In genomic region chr20:23622839-23623343, GRCh38 we compare ENCODE assay signal across 9 cellular contexts. TPM values are rescaled to one million over a fixed set of nuclear protein-coding genes. Genes with fewer than 3 reads are reported as not detected.
DNase-seq lines count a peak whose midpoint lies in the region.
"Had no signal": no experiment of that assay in that cellular context is flagged by ENCODE, and none has a peak within 500 bp of the region (broad histone marks: within the 10 kb centered on the region; RNA-seq: fewer than 3 reads in every experiment).

No MANE protein-coding gene starts in this region.

- no peak overlapping the region for H3K23ac ChIP-seq in trophoblast cell (ENCODE audit: low read length)

- no peak overlapping the region for H2AK5ac ChIP-seq in trophoblast cell (ENCODE audit: low read length)

- H4K8ac ChIP-seq in trophoblast cell (ENCODE audit: low read depth, low read length): no peak overlapping the region

- H3K18ac ChIP-seq in trophoblast cell (ENCODE audit: low read length): no peak overlapping the region

- H2BK12ac ChIP-seq in trophoblast cell (ENCODE audit: low read length): no peak overlapping the region

- H3K14ac ChIP-seq in trophoblast cell (ENCODE audit: low read length): no peak overlapping the region

- no peaks in the 10 kb centered on the region for H3K36me3 ChIP-seq in BLaER1 treated with 17β-estradiol and CSF1 and Interleukin-3, amounts not matched to agents 10 nM and 100 nM
- H3K36me3 ChIP-seq in trophoblast cell (ENCODE audit: control insufficient read depth in 1 of 2, insufficient read depth in 2 of 2, low read length in 2 of 2): no peaks in the 10 kb centered on the region

- WGBS in trophoblast cell (ENCODE audit: extremely low coverage, insufficient coverage, insufficient read length): no CpG with 5 or more reads among the region's 4 CpGs

- H3K4ac ChIP-seq in trophoblast cell (ENCODE audit: low read depth, low read length): no peak overlapping the region

- H3K9ac ChIP-seq in BLaER1 treated with 17β-estradiol and CSF1 and Interleukin-3, amounts not matched to agents 10 nM and 100 nM: peak overlapping the region; percentile 4 to 78 (median 62); a peak in 19 of 22 replicates
- no peak overlapping the region for H3K9ac ChIP-seq in trophoblast cell (ENCODE audit: low read length)

- no peaks in the 10 kb centered on the region for H4K20me1 ChIP-seq in BLaER1 treated with 17β-estradiol and CSF1 and Interleukin-3, amounts not matched to agents 10 nM and 100 nM

- H3K27me3 ChIP-seq in BLaER1 treated with 17β-estradiol and CSF1 and Interleukin-3, amounts not matched to agents 10 nM and 100 nM: no peaks in the 10 kb centered on the region
- H3K27me3 ChIP-seq in trophoblast cell (ENCODE audit: insufficient read depth, low read length): no peaks in the 10 kb centered on the region

- no peak overlapping the region for H2AFZ ChIP-seq in trophoblast cell (ENCODE audit: insufficient read depth, low read length, poor library complexity)

- H3K79me2 ChIP-seq in trophoblast cell (ENCODE audit: control insufficient read depth, insufficient read depth, low read length, poor library complexity): no peaks in the 10 kb centered on the region

- H3K27ac ChIP-seq in BLaER1 treated with 17β-estradiol and CSF1 and Interleukin-3, amounts not matched to agents 10 nM and 100 nM: peak overlapping the region; percentile 25 to 86 (median 70); a peak in 20 of 22 replicates
- no peak overlapping the region for H3K27ac ChIP-seq in trophoblast cell (ENCODE audit: low read depth, low read length)

- no peaks in the 10 kb centered on the region for H3K79me1 ChIP-seq in trophoblast cell (ENCODE audit: low read length)

- H4K12ac ChIP-seq in trophoblast cell (ENCODE audit: low read depth, low read length): no peak overlapping the region

- peaks cover 0 to 16% (median 0%) of the 10 kb centered on the region in 11 experiments; a peak in 6 of 22 replicates for H3K9me3 ChIP-seq in BLaER1 treated with 17β-estradiol and CSF1 and Interleukin-3, amounts not matched to agents 10 nM and 100 nM (replicated peaks in 1 of 11)
- no peaks in the 10 kb centered on the region for H3K9me3 ChIP-seq in trophoblast cell (ENCODE audit: insufficient read depth, low read depth, low read length)

- DNase-seq in H4 (ENCODE audit: low spot score) (peak; percentile 78), RPMI7951 (ENCODE audit: low read depth) (peak; percentile 97), fibroblast of gingiva (ENCODE audit: low read depth) (peak; percentile 91), trophoblast cell (peak; percentile 53 to 81), activated gamma-delta T cell (lab: John Stamatoyannopoulos, UW) (no peak), cortex of kidney (lab: John Stamatoyannopoulos, UW) (no peak)
- no peak for DNase-seq in stimulated activated CD4-positive, alpha-beta T cell treated with anti-CD3 and anti-CD28 coated beads, Interleukin-4, amount 100 ng/mL, for 4 hours

- H2BK120ac ChIP-seq in trophoblast cell (ENCODE audit: insufficient read depth, low read length, poor library complexity): no peak overlapping the region

- H4K91ac ChIP-seq in trophoblast cell (ENCODE audit: low read depth, low read length): no peak overlapping the region

- peak overlapping the region; percentile 56 to 89 (median 69) for H3K4me2 ChIP-seq in BLaER1 treated with 17β-estradiol and CSF1 and Interleukin-3, amounts not matched to agents 10 nM and 100 nM
- no peak overlapping the region for H3K4me2 ChIP-seq in trophoblast cell (ENCODE audit: low read length)

- H2BK5ac ChIP-seq in trophoblast cell (ENCODE audit: low read depth, low read length, poor library complexity): no peak overlapping the region

- H3K4me3 ChIP-seq in BLaER1 treated with 17β-estradiol and CSF1 and Interleukin-3, amounts not matched to agents 10 nM and 100 nM: peak overlapping the region in 8 of 10 experiments; percentile 27 to 60 (median 42); a peak in 13 of 20 replicates
- H3K4me3 ChIP-seq in trophoblast cell (ENCODE audit: low read depth, low read length): no peak overlapping the region

- H3K4me1 ChIP-seq in BLaER1 treated with 17β-estradiol and CSF1 and Interleukin-3, amounts not matched to agents 10 nM and 100 nM: peaks cover 21 to 54% (median 31%) of the 10 kb centered on the region in 10 experiments
- H3K4me1 ChIP-seq in trophoblast cell (ENCODE audit: control insufficient read depth in 1 of 2, insufficient read depth in 2 of 2, low read length in 2 of 2): no peaks in the 10 kb centered on the region

RNA-seq across cellular contexts. Expression of gene CST3, which starts 14.9 kb away (rescaled TPM):
- 131 and 132 TPM in 2 replicates for total RNA-seq in H4 (2014; rRNA removed; shearing (Covaris generic))
- 515 and 755 TPM in 2 replicates for total RNA-seq in RPMI7951 (2014; rRNA removed; shearing (Covaris generic))
- 166 and 167 TPM in 2 replicates for polyA plus RNA-seq in trophoblast cell (2013)

RNA-seq across cellular contexts. Expression of gene CST9, which starts 17.2 kb away (rescaled TPM):
- not detected in 2 replicates for total RNA-seq in H4 (2014; rRNA removed; shearing (Covaris generic))
- not detected in 2 replicates for total RNA-seq in RPMI7951 (2014; rRNA removed; shearing (Covaris generic))
- not detected in 2 replicates for polyA plus RNA-seq in trophoblast cell (2013)
- total RNA-seq: frontal cortex had no signal

RNA-seq across cellular contexts. Expression of gene CST9L, which starts 54.6 kb away (rescaled TPM):
- not detected in 2 replicates for total RNA-seq in H4 (2014; rRNA removed; shearing (Covaris generic))
- not detected in 2 replicates for total RNA-seq in RPMI7951 (2014; rRNA removed; shearing (Covaris generic))
- polyA plus RNA-seq in trophoblast cell (2013): not detected in 2 replicates
- total RNA-seq: frontal cortex had no signal

Comparison
In these comparisons a context has a peak if more than half of its experiments do, and no peak if none do; other contexts are left out.
1. DNase-seq: peak in H4 (single experiment), RPMI7951 (single experiment), fibroblast of gingiva (single experiment) and trophoblast cell (2 of 2); none in stimulated activated CD4-positive, alpha-beta T cell treated with anti-CD3 and anti-CD28 coated beads, Interleukin-4, amount 100 ng/mL, for 4 hours (0 of 2), activated gamma-delta T cell (single experiment) and cortex of kidney (single experiment).